In the genomic region with DNA sequence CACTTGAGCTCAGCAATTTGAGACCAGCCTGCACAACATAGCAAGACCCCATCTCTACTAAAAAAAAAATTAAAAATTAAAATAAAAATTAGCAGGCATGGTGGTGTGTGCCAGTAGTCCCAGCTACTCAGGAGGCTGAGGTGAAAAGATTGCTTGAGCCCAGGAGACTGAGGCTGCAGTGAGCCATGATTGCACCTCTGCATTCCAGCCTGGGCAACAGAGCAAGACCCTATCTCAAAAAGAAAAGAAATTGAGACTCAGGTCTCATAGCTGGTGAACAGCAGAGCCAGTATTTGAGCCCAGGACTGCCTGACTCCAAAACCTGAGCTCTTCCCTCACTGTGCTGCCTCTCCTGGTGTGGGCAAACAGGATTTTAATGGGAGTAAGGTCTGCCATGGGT, we compare ENCODE assay signal across 19 cellular contexts. TPM values are rescaled to one million over a fixed set of nuclear protein-coding genes. Genes with fewer than 3 reads are reported as not detected.
DNase-seq lines count a peak whose midpoint lies in the region; ATAC-seq, FAIRE-seq and TF ChIP-seq lines count a peak whose summit lies in the region.
"Had no signal": no experiment of that assay in that cellular context is flagged by ENCODE, and none has a peak within 500 bp of the region (broad histone marks: within the 10 kb centered on the region; RNA-seq: fewer than 3 reads in every experiment).

No MANE protein-coding gene starts in this region.

- no peaks in the 10 kb centered on the region for H3K9me3 ChIP-seq in HepG2 (ENCODE audit: low read length)
- H3K9me3 ChIP-seq in right lobe of liver, result no peaks in the 10 kb centered on the region

- no peak for TF ChIP-seq EP300 in HepG2 (IDR thresholded peaks at IDR 0.05; ENCODE audit: low read depth in 2 of 2, low read length in 2 of 2)
- no peak for TF ChIP-seq EP300 in HepG2 (CRISPR knock-in tag; IDR thresholded peaks at IDR 0.05; ENCODE audit: borderline replicate concordance)

- no peak overlapping the region for H2AFZ ChIP-seq in HepG2 (ENCODE audit: low read length)

- no peak for FAIRE-seq in HepG2 (lab: Jason Lieb, UNC)
- FAIRE-seq: GM12892, GM18507 had no signal

- H3K79me2 ChIP-seq in HepG2 (ENCODE audit: insufficient read depth, low read length), result no peaks in the 10 kb centered on the region

- TF ChIP-seq POLR2A in HepG2 (IDR thresholded peaks at IDR 0.05; ENCODE audit: insufficient read depth in 1 of 2, low read depth in 2 of 2, low read length in 2 of 2), result no peak
- TF ChIP-seq POLR2A in right lobe of liver (IDR thresholded peaks at IDR 0.05), result no peak

- H3K27me3 ChIP-seq in HepG2 (ENCODE audit: control insufficient read depth in 1 of 2, insufficient read depth in 2 of 2, low read length in 2 of 2) (no peaks in the 10 kb centered on the region), right lobe of liver (no peaks in the 10 kb centered on the region)
- H3K27me3 ChIP-seq: BLaER1 treated with 17β-estradiol and CSF1 and Interleukin-3, amounts not matched to agents 10 nM and 100 nM had no signal

- no peak for TF ChIP-seq CTCF in HepG2 (CRISPR knock-in tag; IDR thresholded peaks at IDR 0.05)
- no peak for TF ChIP-seq CTCF in right lobe of liver (IDR thresholded peaks at IDR 0.05)
- no peak for TF ChIP-seq CTCF in VCaP (conservative IDR thresholded peaks at IDR 0.05)

- ATAC-seq in HepG2 (no peak), right lobe of liver (no peak), left colon (peak; percentile 22), HG02571 (IDR thresholded peaks at IDR 0.05; ENCODE audit: unreplicated experiment) (no peak), HG02981 (IDR thresholded peaks at IDR 0.05; ENCODE audit: unreplicated experiment) (no peak)
- ATAC-seq: HCT116 had no signal

- no peaks in the 10 kb centered on the region for H4K20me1 ChIP-seq in HepG2 (ENCODE audit: insufficient read depth, low read length)
- H4K20me1 ChIP-seq: BLaER1 treated with 17β-estradiol and CSF1 and Interleukin-3, amounts not matched to agents 10 nM and 100 nM had no signal

- no peak for DNase-seq in HepG2 (ENCODE audit: low spot score)
- DNase-seq in right lobe of liver, result no peak
- no peak for DNase-seq in left colon
- no peak for DNase-seq in NCI-H2107 treated with DMSO at 0.1 percent for 48 hours (lab: John Stamatoyannopoulos, UW; ENCODE audit: unreplicated experiment)
- DNase-seq in NCI-H146 (lab: John Stamatoyannopoulos, UW), result no peak
- DNase-seq: CD4-positive, CD25-positive, alpha-beta regulatory T cell; DMS153; DMS79; GDM1; GOT3; H7 had no signal

- no peak overlapping the region for H3K4me2 ChIP-seq in HepG2 (ENCODE audit: low read depth, low read length)
- H3K4me2 ChIP-seq: BLaER1 treated with 17β-estradiol and CSF1 and Interleukin-3, amounts not matched to agents 10 nM and 100 nM; KMS-11 had no signal

- no peak overlapping the region for H3K9ac ChIP-seq in HepG2 (ENCODE audit: insufficient read depth, low read depth, low read length)
- H3K9ac ChIP-seq: BLaER1 treated with 17β-estradiol and CSF1 and Interleukin-3, amounts not matched to agents 10 nM and 100 nM; KMS-11 had no signal

- intact Hi-C loops in HepG2 (cut with micrococcal nuclease; ENCODE audit: unreplicated experiment) (no loop called here), right lobe of liver (cut with DNase I) (no loop called here), left colon (cut with DNase I, micrococcal nuclease) (no loop called here)

- H3K36me3 ChIP-seq in HepG2 (replicated peaks in 1 of 2; ENCODE audit: control insufficient read depth in 1 of 2, insufficient read depth in 2 of 2, low read length in 2 of 2) (no peaks in the 10 kb centered on the region), right lobe of liver (no peaks in the 10 kb centered on the region)

- TF ChIP-seq RAD21 in HepG2 (CRISPR knock-in tag; IDR thresholded peaks at IDR 0.05), result no peak

- BruUV-seq in HepG2 (replicated peaks; lab: Mats Ljungman, UMichigan), result no TSS peak

- in situ Hi-C loops in HepG2 (cut with HindIII; ENCODE audit: extremely low pct_ligation_motif_present, low pct_unique_long_range_greater_than_20kb), result no loop called here

- H3K27ac ChIP-seq in HepG2 (ENCODE audit: extremely low read length, insufficient read depth, low read length) (no peak overlapping the region), right lobe of liver (no peak overlapping the region), VCaP (peak overlapping the region; percentile 88)
- H3K27ac ChIP-seq: BLaER1 treated with 17β-estradiol and CSF1 and Interleukin-3, amounts not matched to agents 10 nM and 100 nM; KMS-11 had no signal

- H3K4me1 ChIP-seq in HepG2 (ENCODE audit: insufficient read depth, low read length) (peaks cover 37% of the 10 kb centered on the region), right lobe of liver (no peaks in the 10 kb centered on the region)

- POLR2A ChIA-PET in HepG2 (lab: Yijun Ruan, JAX), result no interaction called here

- H3K4me3 ChIP-seq in HepG2 (replicated peaks in 1 of 3; ENCODE audit: insufficient read depth in 1 of 3, low read depth in 2 of 3, low read length in 3 of 3), result no peak overlapping the region
- H3K4me3 ChIP-seq in right lobe of liver, result no peak overlapping the region
- H3K4me3 ChIP-seq: BLaER1 treated with 17β-estradiol and CSF1 and Interleukin-3, amounts not matched to agents 10 nM and 100 nM had no signal

- CTCF ChIA-PET in HepG2 (lab: Yijun Ruan, JAX; ENCODE audit: low intra/inter-chr PET ratio, low total read pairs), result no interaction called here

RNA-seq across cellular contexts. Expression of gene RCAN3, which starts 28.4 kb away (rescaled TPM):
- total RNA-seq in HepG2 (2016; rRNA removed; fragmentation: Illumina TruSeq; extraction: Trizol), result 13.3 and 13.6 TPM in 2 replicates
- total RNA-seq in HepG2 (2016; cell fraction: cytosol; rRNA removed; fragmentation: Illumina TruSeq; extraction: Trizol; ENCODE audit: low read depth), result 11.1 and 12.8 TPM in 2 replicates
- 12.7 and 13.1 TPM in 2 replicates for total RNA-seq in HepG2 (2016; cell fraction: insoluble cytoplasmic fraction; rRNA removed; fragmentation: Illumina TruSeq; extraction: Trizol)
- 11.4 and 12.2 TPM in 2 replicates for total RNA-seq in HepG2 (2016; cell fraction: membrane; rRNA removed; fragmentation: Illumina TruSeq; extraction: Trizol)
- total RNA-seq in HepG2 (2016; cell fraction: nucleus; rRNA removed; fragmentation: Illumina TruSeq; extraction: Trizol), result 6.8 and 7.8 TPM in 2 replicates
- polyA plus RNA-seq in HepG2 (2011; rRNA removed), result 10.9 and 12.2 TPM in 2 replicates
- polyA plus RNA-seq in HepG2 (2011; cell fraction: cytosol; rRNA removed), result 7.5 and 10.9 TPM in 2 replicates
- 5.9 and 6.3 TPM in 2 replicates for polyA plus RNA-seq in HepG2 (2011; cell fraction: nucleus; rRNA removed)
- 8.9 and 12.1 TPM in 2 replicates for polyA plus RNA-seq in HepG2 (2012)
- polyA plus RNA-seq in HepG2 (2016; cell fraction: cytosol; fragmentation: Illumina TruSeq; extraction: Trizol; ENCODE audit: low read depth), result 5.1 and 5.8 TPM in 2 replicates
- 11.8 and 14.0 TPM in 2 replicates for polyA plus RNA-seq in HepG2 (2016; cell fraction: insoluble cytoplasmic fraction; fragmentation: Illumina TruSeq; extraction: Trizol; ENCODE audit: low read depth)
- 9.8 and 11.1 TPM in 2 replicates for polyA plus RNA-seq in HepG2 (2016; cell fraction: membrane; fragmentation: Illumina TruSeq; extraction: Trizol; ENCODE audit: low read depth)
- polyA plus RNA-seq in HepG2 (2016; cell fraction: nucleus; fragmentation: Illumina TruSeq; extraction: Trizol; ENCODE audit: insufficient read depth, low read depth), result 11.0 and 12.1 TPM in 2 replicates
- polyA minus RNA-seq in HepG2 (2011; rRNA and poly(A)+ RNA removed; ENCODE audit: low replicate concordance), result 5.6 and 20.2 TPM in 2 replicates
- 12.3 and 12.5 TPM in 2 replicates for polyA minus RNA-seq in HepG2 (2011; cell fraction: cytosol; rRNA and poly(A)+ RNA removed)
- polyA minus RNA-seq in HepG2 (2011; cell fraction: nucleus; rRNA and poly(A)+ RNA removed), result 4.2 and 8.7 TPM in 2 replicates
- 1 to 10 TPM; 1.2 to 3.1 (median 2.1) TPM for total RNA-seq in right lobe of liver
- 10 to 100 TPM; 12.8 to 15.4 TPM for total RNA-seq in left colon

RNA-seq across cellular contexts. Expression of gene NIPAL3, which starts 58.6 kb away (rescaled TPM):
- total RNA-seq in HepG2 (2016; rRNA removed; fragmentation: Illumina TruSeq; extraction: Trizol) (5.6 and 5.8 TPM in 2 replicates), right lobe of liver (1 to 10 TPM; 3.4 to 9.2 (median 6.0) TPM), left colon (10 to 100 TPM; 33.9 to 48.2 TPM)
- total RNA-seq in HepG2 (2016; cell fraction: cytosol; rRNA removed; fragmentation: Illumina TruSeq; extraction: Trizol; ENCODE audit: low read depth), result 0.88 and 1.0 TPM in 2 replicates
- total RNA-seq in HepG2 (2016; cell fraction: insoluble cytoplasmic fraction; rRNA removed; fragmentation: Illumina TruSeq; extraction: Trizol), result 5.3 TPM in 2 replicates
- 2.8 and 3.9 TPM in 2 replicates for total RNA-seq in HepG2 (2016; cell fraction: membrane; rRNA removed; fragmentation: Illumina TruSeq; extraction: Trizol)
- total RNA-seq in HepG2 (2016; cell fraction: nucleus; rRNA removed; fragmentation: Illumina TruSeq; extraction: Trizol), result 4.3 TPM in 2 replicates
- 8.5 and 8.6 TPM in 2 replicates for polyA plus RNA-seq in HepG2 (2011; rRNA removed)
- polyA plus RNA-seq in HepG2 (2011; cell fraction: cytosol; rRNA removed), result 8.3 and 9.8 TPM in 2 replicates
- 5.7 and 6.2 TPM in 2 replicates for polyA plus RNA-seq in HepG2 (2011; cell fraction: nucleus; rRNA removed)
- 6.3 and 7.6 TPM in 2 replicates for polyA plus RNA-seq in HepG2 (2012)
- polyA plus RNA-seq in HepG2 (2016; cell fraction: cytosol; fragmentation: Illumina TruSeq; extraction: Trizol; ENCODE audit: low read depth), result 0.75 and 0.97 TPM in 2 replicates
- 4.2 and 5.0 TPM in 2 replicates for polyA plus RNA-seq in HepG2 (2016; cell fraction: insoluble cytoplasmic fraction; fragmentation: Illumina TruSeq; extraction: Trizol; ENCODE audit: low read depth)
- 2.6 and 2.7 TPM in 2 replicates for polyA plus RNA-seq in HepG2 (2016; cell fraction: membrane; fragmentation: Illumina TruSeq; extraction: Trizol; ENCODE audit: low read depth)
- 3.1 and 4.8 TPM in 2 replicates for polyA plus RNA-seq in HepG2 (2016; cell fraction: nucleus; fragmentation: Illumina TruSeq; extraction: Trizol; ENCODE audit: insufficient read depth, low read depth)
- 19.7 and 55.0 TPM in 2 replicates for polyA minus RNA-seq in HepG2 (2011; rRNA and poly(A)+ RNA removed; ENCODE audit: low replicate concordance)
- 4.9 and 5.0 TPM in 2 replicates for polyA minus RNA-seq in HepG2 (2011; cell fraction: cytosol; rRNA and poly(A)+ RNA removed)
- 7.2 and 10.9 TPM in 2 replicates for polyA minus RNA-seq in HepG2 (2011; cell fraction: nucleus; rRNA and poly(A)+ RNA removed)
